24 cellular contexts compared by ENCODE assay signal in the genomic region with DNA sequence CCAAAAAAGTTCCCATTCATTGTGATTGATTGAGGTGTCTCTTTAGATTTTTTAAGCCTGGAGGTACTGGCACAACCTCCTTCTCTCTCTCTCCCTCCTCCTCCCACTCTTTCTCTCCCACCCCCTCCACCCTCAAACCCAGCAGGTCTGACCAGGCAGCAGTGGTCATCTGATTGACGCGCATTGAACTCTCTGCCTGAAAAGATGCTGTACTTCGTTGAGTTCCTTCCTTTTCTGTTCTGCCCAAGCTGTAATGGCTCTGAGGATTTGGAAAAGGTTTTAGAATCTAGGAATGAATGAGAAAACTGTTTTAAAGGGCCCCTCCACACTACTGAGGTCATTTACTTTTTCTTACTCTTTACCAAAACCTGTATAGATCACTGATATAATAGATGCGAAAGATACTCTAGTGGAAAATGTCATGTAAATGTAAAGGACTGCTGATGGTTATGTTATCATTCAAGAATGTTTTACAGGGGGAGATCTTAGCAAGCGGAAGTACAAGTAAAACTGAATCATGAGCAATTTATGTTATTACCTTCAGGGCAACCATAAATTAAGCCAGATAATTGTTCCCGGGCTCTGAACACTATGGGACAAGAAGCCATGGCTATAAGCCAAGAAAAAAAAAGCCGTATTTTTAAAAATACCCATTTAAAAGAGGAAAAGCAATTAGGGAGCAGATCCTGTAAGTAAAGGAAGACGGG. TPM values are rescaled to one million over a fixed set of nuclear protein-coding genes. Genes with fewer than 3 reads are reported as not detected.
DNase-seq lines count a peak whose midpoint lies in the region; ATAC-seq, FAIRE-seq and TF ChIP-seq lines count a peak whose summit lies in the region.
"Had no signal": no experiment of that assay in that cellular context is flagged by ENCODE, and none has a peak within 500 bp of the region (broad histone marks: within the 10 kb centered on the region; RNA-seq: fewer than 3 reads in every experiment).

No MANE protein-coding gene starts in this region.

- H3K27me3 Mint-ChIP-seq in activated T-helper 2 cell treated with anti-CD3 and anti-CD28 coated beads, Interferon-gamma antibody, Interleukin-2, Interleukin-4, amounts not matched to agents 10 μg/mL and 5 μg/mL and 100 μg/mL, durations not matched to agents 14 hours and 24 hours and 36 hours (ENCODE audit: low read depth) = peaks cover 1% of the 10 kb centered on the region
- peaks cover 3% of the 10 kb centered on the region for H3K27me3 Mint-ChIP-seq in endodermal cell (ENCODE audit: insufficient read depth)

- H3K4me3 Mint-ChIP-seq in activated T-helper 2 cell treated with anti-CD3 and anti-CD28 coated beads, Interferon-gamma antibody, Interleukin-2, Interleukin-4, amounts not matched to agents 10 μg/mL and 5 μg/mL and 100 μg/mL, durations not matched to agents 14 hours and 24 hours and 36 hours (ENCODE audit: low read depth) = no peak overlapping the region
- H3K4me3 Mint-ChIP-seq in endodermal cell = no peak overlapping the region
- H3K4me3 Mint-ChIP-seq: activated CD8-positive, alpha-beta memory T cell treated with anti-CD3 and anti-CD28 coated beads, Interleukin-2, amount 10 ng/mL, durations not matched to agents 7 days and 5 days had no signal

- no peak overlapping the region for H3K56ac ChIP-seq in H1 (replicated peaks; ENCODE audit: insufficient read length, low read depth, low read length)

- no peak for FAIRE-seq in H1 (lab: Jason Lieb, UNC)
- FAIRE-seq: small intestine had no signal

- H3K36me3 ChIP-seq in H1 (ENCODE audit: control insufficient read depth in 2 of 4, insufficient read depth in 4 of 4, low read length in 3 of 4) (no peaks in the 10 kb centered on the region), mesenchymal stem cell (ENCODE audit: control insufficient read depth in 1 of 2, insufficient read depth in 2 of 2, low read depth in 1 of 2, low read length in 2 of 2) (no peaks in the 10 kb centered on the region), endodermal cell (ENCODE audit: control insufficient read depth, insufficient read depth, low read length) (no peaks in the 10 kb centered on the region), neuronal stem cell (replicated peaks in 1 of 2; ENCODE audit: control insufficient read depth in 2 of 2, insufficient read depth in 2 of 2, low read length in 2 of 2) (no peaks in the 10 kb centered on the region)
- H3K36me3 ChIP-seq: BLaER1, thoracic aorta had no signal

- TF ChIP-seq POLR2A in H1 (IDR thresholded peaks at IDR 0.05; ENCODE audit: control extremely low read depth in 1 of 2, low read depth in 2 of 2, low read length in 2 of 2) = no peak

- 84% methylated on average over 8 of the region's 8 CpGs; no CpG with 5 or more reads in 1 of the 2 experiments for WGBS in H1 (ENCODE audit: extremely low coverage in 1 of 2, insufficient coverage in 1 of 2, insufficient read length in 1 of 2, insufficient replicate concordance in 2 of 2, low coverage in 1 of 2, low lambda C conversion rate in 2 of 2, missing lambda C conversion rate in 1 of 2), 2 experiments
- 77% methylated on average over 6 of the region's 8 CpGs for WGBS in mesenchymal stem cell
- WGBS in endodermal cell (ENCODE audit: insufficient coverage in 1 of 2, insufficient read length in 1 of 2), 2 experiments = 86 to 90% methylated on average over 4 to 8 of the region's 8 CpGs
- no CpG with 5 or more reads among the region's 8 CpGs for WGBS in neuronal stem cell (ENCODE audit: extremely low coverage in 2 of 2, insufficient read length in 2 of 2, insufficient replicate concordance in 1 of 2), 2 donors

- H2BK12ac ChIP-seq in H1 (ENCODE audit: low read depth, low read length) (no peak overlapping the region), mesenchymal stem cell (ENCODE audit: low read length in 2 of 2) (no peak overlapping the region), neuronal stem cell (ENCODE audit: low read length) (no peak overlapping the region)

- H2BK15ac ChIP-seq in H1 (ENCODE audit: low read length) (no peak overlapping the region), mesenchymal stem cell (ENCODE audit: low read depth, poor library complexity, severe bottlenecking) (no peak overlapping the region), neuronal stem cell (ENCODE audit: low read length) (no peak overlapping the region)

- intact Hi-C loops in activated T-helper 2 cell treated with anti-CD3 and anti-CD28 coated beads, Interferon-gamma antibody, Interleukin-2, Interleukin-4, amounts not matched to agents 10 μg/mL and 5 μg/mL and 100 μg/mL, durations not matched to agents 14 hours and 24 hours and 36 hours (cut with micrococcal nuclease) = no loop called here
- intact Hi-C loops in left colon (cut with DNase I, micrococcal nuclease) = no loop called here

- H3K4ac ChIP-seq in H1 (replicated peaks; ENCODE audit: insufficient read length, low read depth, low read length) (no peak overlapping the region), mesenchymal stem cell (ENCODE audit: low read depth in 1 of 2, low read length in 2 of 2) (no peak overlapping the region), neuronal stem cell (ENCODE audit: low read length) (no peak overlapping the region)

- no peak overlapping the region for H3K27ac Mint-ChIP-seq in activated T-helper 2 cell treated with anti-CD3 and anti-CD28 coated beads, Interferon-gamma antibody, Interleukin-2, Interleukin-4, amounts not matched to agents 10 μg/mL and 5 μg/mL and 100 μg/mL, durations not matched to agents 14 hours and 24 hours and 36 hours
- no peak overlapping the region for H3K27ac Mint-ChIP-seq in endodermal cell
- H3K27ac Mint-ChIP-seq: activated CD8-positive, alpha-beta memory T cell treated with anti-CD3 and anti-CD28 coated beads, Interleukin-2, amount 10 ng/mL, durations not matched to agents 7 days and 5 days had no signal

- H3K9me3 Mint-ChIP-seq in activated T-helper 2 cell treated with anti-CD3 and anti-CD28 coated beads, Interferon-gamma antibody, Interleukin-2, Interleukin-4, amounts not matched to agents 10 μg/mL and 5 μg/mL and 100 μg/mL, durations not matched to agents 14 hours and 24 hours and 36 hours = peaks cover 3% of the 10 kb centered on the region
- H3K9me3 Mint-ChIP-seq in endodermal cell = peaks cover 4% of the 10 kb centered on the region

- TF ChIP-seq CTCF in H1 (IDR thresholded peaks at IDR 0.05; ENCODE audit: control extremely low read depth in 1 of 3, insufficient read depth in 1 of 3, low read depth in 1 of 3, low read length in 3 of 3) (no peak), endodermal cell (conservative IDR thresholded peaks at IDR 0.05) (no peak)

- H3K4me1 ChIP-seq in H1 (replicated peaks in 1 of 4; ENCODE audit: control insufficient read depth in 3 of 4, insufficient read depth in 4 of 4, low read length in 3 of 4) (peaks cover 0 to 3% (median 0%) of the 10 kb centered on the region in 4 experiments; a peak in 1 of 7 replicates), mesenchymal stem cell (ENCODE audit: control insufficient read depth, insufficient read depth, low read depth, low read length) (peaks cover 5% of the 10 kb centered on the region), endodermal cell (ENCODE audit: control insufficient read depth, insufficient read depth, low read length) (no peaks in the 10 kb centered on the region), neuronal stem cell (ENCODE audit: control insufficient read depth in 2 of 2, insufficient read depth in 1 of 2, low read depth in 1 of 2, low read length in 2 of 2) (peaks cover 2 to 5% of the 10 kb centered on the region in 2 donors)
- H3K4me1 ChIP-seq: parathyroid adenoma had no signal

- H3K27me3 ChIP-seq in H1 (replicated peaks in 1 of 4; ENCODE audit: control insufficient read depth in 3 of 4, extremely low read depth in 1 of 4, insufficient read depth in 3 of 4, low read length in 3 of 4) (no peaks in the 10 kb centered on the region), mesenchymal stem cell (ENCODE audit: control insufficient read depth in 1 of 2, insufficient read depth in 1 of 2, low read length in 2 of 2) (no peaks in the 10 kb centered on the region), endodermal cell (ENCODE audit: control insufficient read depth, insufficient read depth, low read length, poor library complexity, severe bottlenecking) (no peaks in the 10 kb centered on the region), neuronal stem cell (ENCODE audit: control insufficient read depth in 3 of 3, insufficient read depth in 3 of 3, low read depth in 1 of 3, low read length in 3 of 3) (no peaks in the 10 kb centered on the region)
- H3K27me3 ChIP-seq: BLaER1 had no signal

- POLR2A ChIA-PET in H1 (lab: Charles Lee; ENCODE audit: partially characterized antibody) = no interaction called here

- no peak for TF ChIP-seq RAD21 in H1 (IDR thresholded peaks at IDR 0.05 in 1 of 2, conservative IDR thresholded peaks at IDR 0.05 in 1 of 2; ENCODE audit: low read depth in 2 of 2, low read length in 2 of 2)

- DNase-seq in COLO829 (ENCODE audit: low spot score) (peak; percentile 49), NCI-H1048 (lab: John Stamatoyannopoulos, UW) (peak; percentile 6), H1 (ENCODE audit: low read depth in 1 of 2, low spot score in 2 of 2) (no peak), mesenchymal stem cell (peak; percentile 41), endodermal cell (no peak), left colon (no peak), neuronal stem cell (ENCODE audit: low spot score) (no peak)
- DNase-seq in activated T-helper 2 cell treated with anti-CD3 and anti-CD28 coated beads, Interferon-gamma antibody, Interleukin-2, Interleukin-4, amounts not matched to agents 10 μg/mL and 5 μg/mL and 100 μg/mL, durations not matched to agents 14 hours and 24 hours and 36 hours (ENCODE audit: low spot score) = no peak
- DNase-seq: activated CD4-positive, CD25-positive, alpha-beta regulatory T cell treated with anti-CD3 and anti-CD28 coated beads, Interleukin-2, amount 50 U/mL, for 72 hours; activated CD8-positive, alpha-beta memory T cell treated with anti-CD3 and anti-CD28 coated beads, Interleukin-2, amount 10 ng/mL, durations not matched to agents 7 days and 5 days; activated effector memory CD4-positive, alpha-beta T cell treated with anti-CD3 and anti-CD28 coated beads, Interleukin-2, amount 50 U/mL, for 16 hours; DMS153; erythroblast; NCI-H1092; NCI-H2171; NK-92 treated with Interleukin-12 subunit alpha and Interleukin-12 subunit beta, amount 100 ng/mL, for 24 hours; Right ventricle myocardium superior; small intestine; T-helper 9 cell had no signal

- H3K4me2 ChIP-seq in H1 (ENCODE audit: insufficient read depth in 1 of 2, low read depth in 2 of 2, low read length in 2 of 2) = no peak overlapping the region
- no peak overlapping the region for H3K4me2 ChIP-seq in mesenchymal stem cell (ENCODE audit: low read length, poor library complexity, severe bottlenecking)
- H3K4me2 ChIP-seq in neuronal stem cell (ENCODE audit: insufficient read depth, low read length, poor library complexity, severe bottlenecking) = no peak overlapping the region
- H3K4me2 ChIP-seq: BLaER1 had no signal

- no peak for ATAC-seq in left colon
- ATAC-seq: activated CD8-positive, alpha-beta memory T cell treated with anti-CD3 and anti-CD28 coated beads, Interleukin-2, amount 10 ng/mL, durations not matched to agents 7 days and 5 days; left lobe of liver had no signal

- H4K8ac ChIP-seq in H1 (ENCODE audit: extremely low read depth, insufficient read depth, low read length) (no peak overlapping the region), mesenchymal stem cell (ENCODE audit: low read length) (no peak overlapping the region), neuronal stem cell (ENCODE audit: low read depth, low read length) (no peak overlapping the region)

- no peaks in the 10 kb centered on the region for H3K9me3 ChIP-seq in H1 (ENCODE audit: insufficient read depth in 2 of 2, low read depth in 1 of 2, low read length in 1 of 2)
- H3K9me3 ChIP-seq in mesenchymal stem cell (ENCODE audit: control insufficient read depth, low read length) = peaks cover 10% of the 10 kb centered on the region
- H3K9me3 ChIP-seq in endodermal cell (ENCODE audit: control insufficient read depth, low read length) = peaks cover 4% of the 10 kb centered on the region
- H3K9me3 ChIP-seq in neuronal stem cell (replicated peaks in 1 of 2; ENCODE audit: control insufficient read depth in 2 of 2, insufficient read depth in 1 of 2, low read depth in 1 of 2, low read length in 2 of 2) = no peaks in the 10 kb centered on the region
- H3K9me3 ChIP-seq: thoracic aorta had no signal

- H2AK5ac ChIP-seq in H1 (ENCODE audit: low read depth, low read length) (no peak overlapping the region), mesenchymal stem cell (ENCODE audit: low read length, severe bottlenecking) (no peak overlapping the region), neuronal stem cell (ENCODE audit: low read depth, low read length) (no peak overlapping the region)

- no peak overlapping the region for H3K18ac ChIP-seq in H1 (ENCODE audit: extremely low read depth, low read length)
- H3K18ac ChIP-seq in mesenchymal stem cell (ENCODE audit: low read depth in 1 of 2, low read length in 2 of 2) = no peak overlapping the region
- H3K18ac ChIP-seq in neuronal stem cell (ENCODE audit: low read length) = no peak overlapping the region

- no peaks in the 10 kb centered on the region for H3K79me2 ChIP-seq in H1 (ENCODE audit: control insufficient read depth in 1 of 2, insufficient read depth in 2 of 2, low read length in 2 of 2)
- H3K79me2 ChIP-seq: parathyroid adenoma had no signal

- H3K9ac ChIP-seq in H1 (replicated peaks in 1 of 4; ENCODE audit: extremely low read depth in 1 of 4, low read depth in 3 of 4, low read length in 3 of 4) (no peak overlapping the region), mesenchymal stem cell (ENCODE audit: low read length) (peak overlapping the region; percentile 47), endodermal cell (ENCODE audit: extremely low read depth, low read length, poor library complexity, severe bottlenecking) (no peak overlapping the region), neuronal stem cell (ENCODE audit: low read depth, low read length, poor library complexity) (no peak overlapping the region)
- H3K9ac ChIP-seq: BLaER1, parathyroid adenoma had no signal

- H3K4me1 Mint-ChIP-seq in activated T-helper 2 cell treated with anti-CD3 and anti-CD28 coated beads, Interferon-gamma antibody, Interleukin-2, Interleukin-4, amounts not matched to agents 10 μg/mL and 5 μg/mL and 100 μg/mL, durations not matched to agents 14 hours and 24 hours and 36 hours (ENCODE audit: low read depth) = peaks cover 3% of the 10 kb centered on the region
- H3K4me1 Mint-ChIP-seq in endodermal cell = no peaks in the 10 kb centered on the region
- H3K4me1 Mint-ChIP-seq: activated CD8-positive, alpha-beta memory T cell treated with anti-CD3 and anti-CD28 coated beads, Interleukin-2, amount 10 ng/mL, durations not matched to agents 7 days and 5 days had no signal

- no peak for TF ChIP-seq EP300 in H1 (IDR thresholded peaks at IDR 0.05; ENCODE audit: borderline replicate concordance in 1 of 2, low read depth in 2 of 2, low read length in 2 of 2)

- H3K79me1 ChIP-seq in H1 (ENCODE audit: low read depth, low read length) (no peaks in the 10 kb centered on the region), mesenchymal stem cell (replicated peaks; ENCODE audit: low read length, poor library complexity, severe bottlenecking) (no peaks in the 10 kb centered on the region), neuronal stem cell (ENCODE audit: low read depth, low read length) (no peaks in the 10 kb centered on the region)

- H3K23ac ChIP-seq in H1 (ENCODE audit: insufficient read length) (no peak overlapping the region), mesenchymal stem cell (ENCODE audit: low read length in 2 of 2) (no peak overlapping the region), neuronal stem cell (ENCODE audit: low read depth, low read length, poor library complexity) (no peak overlapping the region)

- no peak overlapping the region for H3K14ac ChIP-seq in H1 (ENCODE audit: insufficient read length)
- H3K14ac ChIP-seq in mesenchymal stem cell (ENCODE audit: low read length in 2 of 2) = no peak overlapping the region
- no peak overlapping the region for H3K14ac ChIP-seq in neuronal stem cell (ENCODE audit: low read length)

- no peak overlapping the region for H4K5ac ChIP-seq in H1 (ENCODE audit: insufficient read length, low read depth, low read length)

- H3K27ac ChIP-seq in H1 (ENCODE audit: low read depth, low read length) (no peak overlapping the region), mesenchymal stem cell (ENCODE audit: low read length, poor library complexity, severe bottlenecking) (no peak overlapping the region), endodermal cell (ENCODE audit: low read depth, low read length) (no peak overlapping the region), neuronal stem cell (replicated peaks; ENCODE audit: low read length) (no peak overlapping the region)
- H3K27ac ChIP-seq: BLaER1, coronary artery, parathyroid adenoma, thoracic aorta had no signal

- H2BK5ac ChIP-seq in H1 (ENCODE audit: low read depth, low read length) (no peak overlapping the region), mesenchymal stem cell (ENCODE audit: low read depth, low read length, poor library complexity, severe bottlenecking) (no peak overlapping the region), neuronal stem cell (ENCODE audit: low read length) (no peak overlapping the region)

- CTCF ChIA-PET in H1 (lab: Charles Lee; ENCODE audit: partially characterized antibody) = no interaction called here

- H4K91ac ChIP-seq in H1 (replicated peaks; ENCODE audit: insufficient read length, low read length) (no peak overlapping the region), mesenchymal stem cell (ENCODE audit: low read length) (no peak overlapping the region), neuronal stem cell (ENCODE audit: low read depth, low read length, poor library complexity) (no peak overlapping the region)

- H2BK120ac ChIP-seq in H1 (replicated peaks; ENCODE audit: low read depth, low read length) (no peak overlapping the region), mesenchymal stem cell (ENCODE audit: low read depth, low read length) (no peak overlapping the region), neuronal stem cell (ENCODE audit: low read depth, low read length) (no peak overlapping the region)

- 0 out of 2 replicates have a peak overlapping the region, but pooled peaks have one; percentile 1 for H2AFZ ChIP-seq in H1 (ENCODE audit: low read length)
- no peak overlapping the region for H2AFZ ChIP-seq in mesenchymal stem cell (ENCODE audit: low read depth, low read length)
- H2AFZ ChIP-seq in neuronal stem cell (ENCODE audit: low read length) = no peak overlapping the region
- H2AFZ ChIP-seq: parathyroid adenoma had no signal

- no peaks in the 10 kb centered on the region for H3K36me3 Mint-ChIP-seq in activated T-helper 2 cell treated with anti-CD3 and anti-CD28 coated beads, Interferon-gamma antibody, Interleukin-2, Interleukin-4, amounts not matched to agents 10 μg/mL and 5 μg/mL and 100 μg/mL, durations not matched to agents 14 hours and 24 hours and 36 hours (ENCODE audit: low read depth)
- no peaks in the 10 kb centered on the region for H3K36me3 Mint-ChIP-seq in endodermal cell (ENCODE audit: low read depth)
- H3K36me3 Mint-ChIP-seq: activated CD8-positive, alpha-beta memory T cell treated with anti-CD3 and anti-CD28 coated beads, Interleukin-2, amount 10 ng/mL, durations not matched to agents 7 days and 5 days had no signal

- H3K4me3 ChIP-seq in H1 (ENCODE audit: extremely low read depth in 1 of 4, insufficient read depth in 2 of 4, low read depth in 3 of 4, low read length in 4 of 4) = no peak overlapping the region
- H3K4me3 ChIP-seq in mesenchymal stem cell (ENCODE audit: insufficient read depth in 1 of 2, low read depth in 1 of 2, low read length in 2 of 2) = no peak overlapping the region
- no peak overlapping the region for H3K4me3 ChIP-seq in endodermal cell (ENCODE audit: low read length)
- H3K4me3 ChIP-seq in neuronal stem cell (ENCODE audit: low read length in 2 of 2) = no peak overlapping the region
- H3K4me3 ChIP-seq: BLaER1, coronary artery, thoracic aorta had no signal

- H3K23me2 ChIP-seq in H1 (ENCODE audit: low read depth, low read length) = no peaks in the 10 kb centered on the region

- no peaks in the 10 kb centered on the region for H4K20me1 ChIP-seq in H1 (replicated peaks in 1 of 2; ENCODE audit: control insufficient read depth in 1 of 2, insufficient read depth in 2 of 2, low read length in 2 of 2)
- H4K20me1 ChIP-seq: BLaER1 had no signal

- H2BK20ac ChIP-seq in H1 (ENCODE audit: low read length) = no peak overlapping the region

RNA-seq across cellular contexts. Expression of a gene that starts 25.2 kb away (rescaled TPM):
- total RNA-seq in H1 (2021; fragmentation: NEBNext Ultra II Directional; extraction: Animal tissue kit (Norgen Biotek cat#: 25700)) = 61.1 and 64.4 TPM in 2 replicates
- polyA plus RNA-seq in H1 (2011; rRNA removed) = 49.3 and 62.2 TPM in 2 replicates
- polyA plus RNA-seq in H1 (2011; cell fraction: cytosol; rRNA removed) = 48.7 TPM
- polyA plus RNA-seq in H1 (2011; cell fraction: nucleus; rRNA removed) = 90.1 TPM
- polyA plus RNA-seq in H1 (2012, experiment 1 of 2) = 24.8 to 31.5 TPM (median 27.6 TPM) in 4 replicates
- 1.9 TPM for polyA plus RNA-seq in H1 (2012, experiment 2 of 2)
- polyA plus RNA-seq in H1 (2013, experiment 1 of 2) = 23.2 TPM
- polyA plus RNA-seq in H1 (2013, experiment 2 of 2) = 24.9 TPM
- 233 and 267 TPM in 2 replicates for polyA minus RNA-seq in H1 (2011; rRNA and poly(A)+ RNA removed)
- 61.2 TPM for polyA minus RNA-seq in H1 (2011; cell fraction: cytosol; rRNA and poly(A)+ RNA removed)
- polyA minus RNA-seq in H1 (2011; cell fraction: nucleus; rRNA and poly(A)+ RNA removed) = 167 TPM
- polyA plus RNA-seq in mesenchymal stem cell (2013, experiment 1 of 2) = 19.3 TPM
- 19.3 TPM for polyA plus RNA-seq in mesenchymal stem cell (2013, experiment 2 of 2)
- total RNA-seq in activated T-helper 2 cell treated with anti-CD3 and anti-CD28 coated beads, Interferon-gamma antibody, Interleukin-2, Interleukin-4, amounts not matched to agents 10 μg/mL and 5 μg/mL and 100 μg/mL, durations not matched to agents 14 hours and 24 hours and 36 hours = 61.8 and 62.5 TPM in 2 replicates
- total RNA-seq in endodermal cell = 10 to 100 TPM; 73.9 to 75.2 TPM
- polyA plus RNA-seq in endodermal cell (2013, experiment 1 of 2) = 35.8 TPM
- 38.0 TPM for polyA plus RNA-seq in endodermal cell (2013, experiment 2 of 2)
- 10 to 100 TPM; 62.0 to 62.1 TPM for total RNA-seq in left colon
- polyA plus RNA-seq in neuronal stem cell (2013, experiment 1 of 2) = 33.4 TPM
- 36.0 TPM for polyA plus RNA-seq in neuronal stem cell (2013, experiment 2 of 2)

Comparison
In these comparisons a context has a peak if more than half of its experiments do, and no peak if none do; other contexts are left out.
1. DNase-seq: peak in COLO829 (single experiment), NCI-H1048 (single experiment) and mesenchymal stem cell (single experiment); none in H1 (0 of 2), activated T-helper 2 cell treated with anti-CD3 and anti-CD28 coated beads, Interferon-gamma antibody, Interleukin-2, Interleukin-4, amounts not matched to agents 10 μg/mL and 5 μg/mL and 100 μg/mL, durations not matched to agents 14 hours and 24 hours and 36 hours (single experiment), endodermal cell (single experiment), left colon (0 of 2) and neuronal stem cell (single experiment).